ENCODE assay signal across 26 cellular contexts in genomic region chr21:34809822-34810221, GRCh38.
DNase-seq lines count a peak whose midpoint lies in the region; ATAC-seq and TF ChIP-seq lines count a peak whose summit lies in the region.
"Had no signal": no experiment of that assay in that cellular context is flagged by ENCODE, and none has a peak within 500 bp of the region (broad histone marks: within the 10 kb centered on the region; RNA-seq: fewer than 3 reads in every experiment).

No MANE protein-coding gene starts in this region.

- peak overlapping the region; percentile 35 for H3K27ac Mint-ChIP-seq in activated naive CD4-positive, alpha-beta T cell treated with anti-CD3 and anti-CD28 coated beads, Interleukin-2, amount 50 U/mL, for 24 hours
- no peak overlapping the region for H3K27ac Mint-ChIP-seq in activated naive CD4-positive, alpha-beta T cell treated with anti-CD3 and anti-CD28 coated beads, Interleukin-2, amount 10 ng/mL, durations not matched to agents 7 days and 5 days
- peak overlapping the region; percentile 91 to 92 for H3K27ac Mint-ChIP-seq in T-cell
- H3K27ac Mint-ChIP-seq in immature natural killer cell = peak overlapping the region; percentile 97 to 99 (median 98)
- peak overlapping the region; percentile 5 for H3K27ac Mint-ChIP-seq in stimulated activated naive B cell treated with anti-CD40 and anti-IgM and Interleukin-4, amounts not matched to agents 10 μg/mL and 1 μg/mL and 100 μg/mL, for 72 hours
- H3K27ac Mint-ChIP-seq: activated CD8-positive, alpha-beta T cell treated with anti-CD3 and anti-CD28 coated beads for 36 hours; activated T-helper 2 cell treated with anti-CD3 and anti-CD28 coated beads, Interferon-gamma antibody, Interleukin-2, Interleukin-4, amounts not matched to agents 10 μg/mL and 5 μg/mL and 100 μg/mL, durations not matched to agents 14 hours and 24 hours and 36 hours; IgD-negative memory B cell; memory B cell had no signal

- CTCF ChIA-PET in activated naive CD4-positive, alpha-beta T cell treated with anti-CD3 and anti-CD28 coated beads, Interleukin-2, amount 10 ng/mL, durations not matched to agents 7 days and 5 days (lab: Charles Lee) = interaction anchor here (1.0 to 1.6 kb wide), 3 partner anchors 27 to 592 kb away, joined by 3 to 4 read pairs (median 3); no protein-coding TSS in a partner anchor
- CTCF ChIA-PET in T-cell (lab: Charles Lee) = no interaction called here

- POLR2A ChIA-PET in T-cell (lab: Charles Lee) = interaction anchor here in 1 of 2 donors (0.6 kb wide), 1 partner anchor 63 kb away, joined by 3 read pairs; no protein-coding TSS in a partner anchor

- peaks cover 95% of the 10 kb centered on the region for H3K4me1 Mint-ChIP-seq in activated naive CD4-positive, alpha-beta T cell treated with anti-CD3 and anti-CD28 coated beads, Interleukin-2, amount 50 U/mL, for 24 hours
- peaks cover 67% of the 10 kb centered on the region for H3K4me1 Mint-ChIP-seq in activated naive CD4-positive, alpha-beta T cell treated with anti-CD3 and anti-CD28 coated beads, Interleukin-2, amount 10 ng/mL, durations not matched to agents 7 days and 5 days
- H3K4me1 Mint-ChIP-seq in T-cell (peaks cover 88 to 97% (median 92%) of the 10 kb centered on the region in 3 donors), immature natural killer cell (peaks cover 79 to 89% of the 10 kb centered on the region in 2 donors)
- H3K4me1 Mint-ChIP-seq in stimulated activated naive B cell treated with anti-CD40 and anti-IgM and Interleukin-4, amounts not matched to agents 10 μg/mL and 1 μg/mL and 100 μg/mL, for 72 hours = peaks cover 36 to 58% of the 10 kb centered on the region in 2 donors

- H3K36me3 Mint-ChIP-seq in activated naive CD4-positive, alpha-beta T cell treated with anti-CD3 and anti-CD28 coated beads, Interleukin-2, amount 50 U/mL, for 24 hours = peaks cover 32% of the 10 kb centered on the region
- H3K36me3 Mint-ChIP-seq in activated naive CD4-positive, alpha-beta T cell treated with anti-CD3 and anti-CD28 coated beads, Interleukin-2, amount 10 ng/mL, durations not matched to agents 7 days and 5 days = peaks cover 39% of the 10 kb centered on the region
- H3K36me3 Mint-ChIP-seq in T-cell (peaks cover 38% of the 10 kb centered on the region), immature natural killer cell (peaks cover 8 to 14% (median 9%) of the 10 kb centered on the region in 3 donors)
- peaks cover 57 to 82% of the 10 kb centered on the region in 2 donors for H3K36me3 Mint-ChIP-seq in stimulated activated naive B cell treated with anti-CD40 and anti-IgM and Interleukin-4, amounts not matched to agents 10 μg/mL and 1 μg/mL and 100 μg/mL, for 72 hours

- no peak overlapping the region for H3K4me3 Mint-ChIP-seq in activated naive CD4-positive, alpha-beta T cell treated with anti-CD3 and anti-CD28 coated beads, Interleukin-2, amount 50 U/mL, for 24 hours
- H3K4me3 Mint-ChIP-seq in activated naive CD4-positive, alpha-beta T cell treated with anti-CD3 and anti-CD28 coated beads, Interleukin-2, amount 10 ng/mL, durations not matched to agents 7 days and 5 days = no peak overlapping the region
- H3K4me3 Mint-ChIP-seq in T-cell (peak overlapping the region in 1 of 3 donors; percentile 23), immature natural killer cell (peak overlapping the region in 3 of 5 donors; percentile 8 to 89 (median 12))
- no peak overlapping the region for H3K4me3 Mint-ChIP-seq in stimulated activated naive B cell treated with anti-CD40 and anti-IgM and Interleukin-4, amounts not matched to agents 10 μg/mL and 1 μg/mL and 100 μg/mL, for 72 hours
- H3K4me3 Mint-ChIP-seq: activated CD8-positive, alpha-beta T cell treated with anti-CD3 and anti-CD28 coated beads for 36 hours; dendritic cell treated with granulocyte-macrophage colony-stimulating factor and Interleukin-4, amounts not matched to agents 40 ng/mL and 50 ng/mL, for 4 days; memory B cell had no signal

- H3K27me3 Mint-ChIP-seq in activated naive CD4-positive, alpha-beta T cell treated with anti-CD3 and anti-CD28 coated beads, Interleukin-2, amount 50 U/mL, for 24 hours = no peaks in the 10 kb centered on the region
- H3K27me3 Mint-ChIP-seq in activated naive CD4-positive, alpha-beta T cell treated with anti-CD3 and anti-CD28 coated beads, Interleukin-2, amount 10 ng/mL, durations not matched to agents 7 days and 5 days = no peaks in the 10 kb centered on the region
- H3K27me3 Mint-ChIP-seq in T-cell = no peaks in the 10 kb centered on the region
- H3K27me3 Mint-ChIP-seq in immature natural killer cell (ENCODE audit: low read depth in 3 of 3) = peaks cover 0 to 19% (median 19%) of the 10 kb centered on the region in 3 donors
- H3K27me3 Mint-ChIP-seq in stimulated activated naive B cell treated with anti-CD40 and anti-IgM and Interleukin-4, amounts not matched to agents 10 μg/mL and 1 μg/mL and 100 μg/mL, for 72 hours = no peaks in the 10 kb centered on the region
- H3K27me3 Mint-ChIP-seq: activated CD8-positive, alpha-beta T cell treated with anti-CD3 and anti-CD28 coated beads for 36 hours; activated naive CD8-positive, alpha-beta T cell; dendritic cell treated with granulocyte-macrophage colony-stimulating factor and Interleukin-4, amounts not matched to agents 40 ng/mL and 50 ng/mL, for 4 days; IgD-negative memory B cell; memory B cell; stimulated activated naive CD8-positive, alpha-beta T cell treated with anti-CD3 and anti-CD28 coated beads, Interleukin-15, Interleukin-2, amounts not matched to agents 100 ng/mL and 50 ng/mL, for 24 hours had no signal

- TF ChIP-seq POLR2A in GM18505 (IDR thresholded peaks at IDR 0.05; ENCODE audit: borderline replicate concordance, extremely low read depth, insufficient read depth, insufficient read length) = no peak

- ATAC-seq in T-cell (replicated peaks in 1 of 4) (no peak), GM18505 (IDR thresholded peaks at IDR 0.05; ENCODE audit: unreplicated experiment) (no peak)
- no peak for ATAC-seq in stimulated activated naive B cell treated with anti-CD40 and anti-IgM and Interleukin-4, amounts not matched to agents 10 μg/mL and 1 μg/mL and 100 μg/mL, for 72 hours (replicated peaks)
- ATAC-seq: activated CD8-positive, alpha-beta T cell treated with anti-CD3 and anti-CD28 coated beads for 36 hours had no signal

- no peak for DNase-seq in activated naive CD4-positive, alpha-beta T cell treated with anti-CD3 and anti-CD28 coated beads, Interleukin-2, amount 10 ng/mL, durations not matched to agents 7 days and 5 days
- DNase-seq in T-cell (no peak), immature natural killer cell (no peak), NCI-H2081 (lab: John Stamatoyannopoulos, UW) (no peak)
- no peak for DNase-seq in stimulated activated naive B cell treated with anti-CD40 and anti-IgM and Interleukin-4, amounts not matched to agents 10 μg/mL and 1 μg/mL and 100 μg/mL, for 72 hours
- no peak for DNase-seq in NK-92 treated with Interleukin-12 subunit alpha and Interleukin-12 subunit beta, amount 100 ng/mL, for 24 hours (lab: John Stamatoyannopoulos, UW)
- DNase-seq: activated CD4-positive, CD25-positive, alpha-beta regulatory T cell; activated CD8-positive, alpha-beta T cell treated with anti-CD3 and anti-CD28 coated beads for 36 hours; anterior cingulate cortex; central memory CD4-positive, alpha-beta T cell; DMS79 treated with DMSO at 0.1 percent for 48 hours; GF-D8; glutamatergic neuron; HCEC 1CT; NCI-H1092; NCI-H187 treated with DMSO at 0.1 percent for 48 hours; NCI-H526 treated with DMSO at 0.1 percent for 48 hours; tibial artery had no signal

- H3K9me3 Mint-ChIP-seq in activated naive CD4-positive, alpha-beta T cell treated with anti-CD3 and anti-CD28 coated beads, Interleukin-2, amount 50 U/mL, for 24 hours = peaks cover 7% of the 10 kb centered on the region
- H3K9me3 Mint-ChIP-seq in activated naive CD4-positive, alpha-beta T cell treated with anti-CD3 and anti-CD28 coated beads, Interleukin-2, amount 10 ng/mL, durations not matched to agents 7 days and 5 days = peaks cover 4% of the 10 kb centered on the region
- H3K9me3 Mint-ChIP-seq in T-cell (no peaks in the 10 kb centered on the region), immature natural killer cell (no peaks in the 10 kb centered on the region)
- no peaks in the 10 kb centered on the region for H3K9me3 Mint-ChIP-seq in stimulated activated naive B cell treated with anti-CD40 and anti-IgM and Interleukin-4, amounts not matched to agents 10 μg/mL and 1 μg/mL and 100 μg/mL, for 72 hours
- H3K9me3 Mint-ChIP-seq: activated CD8-positive, alpha-beta T cell treated with anti-CD3 and anti-CD28 coated beads for 36 hours; dendritic cell treated with granulocyte-macrophage colony-stimulating factor and Interleukin-4, amounts not matched to agents 40 ng/mL and 50 ng/mL, for 4 days; stimulated activated naive CD8-positive, alpha-beta T cell treated with anti-CD3 and anti-CD28 coated beads, Interleukin-15, Interleukin-2, amounts not matched to agents 100 ng/mL and 50 ng/mL, for 24 hours had no signal

Comparison
In these comparisons a context has a peak if more than half of its experiments do, and no peak if none do; other contexts are left out.
1. H3K4me3 Mint-ChIP-seq: peak in immature natural killer cell (3 of 5); none in activated naive CD4-positive, alpha-beta T cell treated with anti-CD3 and anti-CD28 coated beads, Interleukin-2, amount 50 U/mL, for 24 hours (single experiment), activated naive CD4-positive, alpha-beta T cell treated with anti-CD3 and anti-CD28 coated beads, Interleukin-2, amount 10 ng/mL, durations not matched to agents 7 days and 5 days (single experiment) and stimulated activated naive B cell treated with anti-CD40 and anti-IgM and Interleukin-4, amounts not matched to agents 10 μg/mL and 1 μg/mL and 100 μg/mL, for 72 hours (0 of 2).